In the genomic region with DNA sequence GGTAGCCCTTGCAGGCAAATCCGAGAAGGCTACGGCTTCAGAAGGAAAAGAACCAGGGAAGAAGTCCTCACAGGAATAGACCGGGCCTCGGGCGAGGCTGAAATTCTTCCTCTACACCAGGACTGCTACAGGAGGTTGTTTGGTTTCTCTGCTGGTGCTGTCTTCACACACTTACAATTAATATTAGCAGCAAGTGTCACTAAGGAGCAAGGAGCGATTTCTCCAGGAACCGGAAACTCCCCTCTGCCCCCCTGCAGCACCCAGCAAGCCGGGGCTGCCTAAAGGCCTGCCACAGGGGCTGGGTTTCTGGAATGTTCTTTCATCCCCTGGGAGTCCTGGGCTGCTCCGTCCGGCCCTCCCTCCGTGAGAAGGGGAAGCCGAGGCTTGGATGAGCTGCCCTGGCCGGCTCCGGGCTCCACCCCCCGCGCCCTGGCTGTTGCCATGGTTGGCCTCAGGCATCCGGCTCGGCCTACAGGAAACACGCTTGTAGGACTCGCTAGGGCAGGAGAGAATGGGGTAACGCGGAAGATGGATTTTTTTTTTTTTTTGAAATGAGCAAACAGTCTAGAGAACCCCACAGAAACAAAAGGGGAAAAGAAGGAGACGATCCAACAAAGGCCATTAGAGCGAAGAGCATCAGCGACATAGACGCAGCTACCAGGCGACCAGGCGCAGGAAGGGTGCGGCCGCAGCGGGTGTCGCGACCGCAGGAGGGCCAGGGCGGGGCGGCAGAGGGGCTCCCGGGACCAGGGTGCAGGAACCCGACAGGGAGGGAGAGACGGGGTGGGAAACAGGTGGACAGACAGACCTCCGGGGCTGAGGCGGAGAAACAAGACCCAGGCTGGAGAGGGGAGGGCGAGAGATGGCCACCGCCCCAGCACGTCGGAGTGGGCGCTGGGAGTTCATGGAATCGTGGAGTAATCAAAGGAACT, we compare ENCODE assay signal across 2 cellular contexts.
TF ChIP-seq lines count a peak whose summit lies in the region.

No MANE protein-coding gene starts in this region.

TF ChIP-seq in GM23338, 12 proteins besides CTCF, POLR2A, EP300 and RAD21:
- TF ChIP-seq JUNB (IDR thresholded peaks at IDR 0.05; ENCODE audit: unreplicated experiment) (no peak), POLR2AphosphoS5 (IDR thresholded peaks at IDR 0.05; ENCODE audit: low read depth) (no peak), EZH2 (IDR thresholded peaks at IDR 0.05; ENCODE audit: low read depth, unreplicated experiment) (peak; percentile 9), EZH2phosphoT487 (IDR thresholded peaks at IDR 0.05; ENCODE audit: unreplicated experiment) (no peak), STAT1 (IDR thresholded peaks at IDR 0.05; ENCODE audit: unreplicated experiment) (no peak), NANOG (IDR thresholded peaks at IDR 0.05; ENCODE audit: borderline replicate concordance) (no peak)

TF ChIP-seq in endothelial cell of umbilical vein, 7 proteins besides CTCF, POLR2A, EP300 and RAD21:
- TF ChIP-seq JUN (IDR thresholded peaks at IDR 0.05; ENCODE audit: borderline replicate concordance, insufficient read depth, insufficient read length, low read depth) (no peak), GATA2 (IDR thresholded peaks at IDR 0.05; ENCODE audit: insufficient read depth, insufficient read length, low read depth, low read length) (no peak), EZH2 (IDR thresholded peaks at IDR 0.05; ENCODE audit: borderline replicate concordance, low read depth, low read length, severe bottlenecking) (peak; percentile 39), POLR2AphosphoS5 (IDR thresholded peaks at IDR 0.05; ENCODE audit: insufficient read depth, low read depth, low read length) (no peak), FOS (IDR thresholded peaks at IDR 0.05; ENCODE audit: borderline replicate concordance, insufficient read depth, low read length) (no peak)
- TF ChIP-seq, protein P1, sequence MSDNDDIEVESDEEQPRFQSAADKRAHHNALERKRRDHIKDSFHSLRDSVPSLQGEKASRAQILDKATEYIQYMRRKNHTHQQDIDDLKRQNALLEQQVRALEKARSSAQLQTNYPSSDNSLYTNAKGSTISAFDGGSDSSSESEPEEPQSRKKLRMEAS (IDR thresholded peaks at IDR 0.05; ENCODE audit: insufficient read depth, insufficient read length), result no peak
